18 cellular contexts compared by ENCODE assay signal in the genomic region with DNA sequence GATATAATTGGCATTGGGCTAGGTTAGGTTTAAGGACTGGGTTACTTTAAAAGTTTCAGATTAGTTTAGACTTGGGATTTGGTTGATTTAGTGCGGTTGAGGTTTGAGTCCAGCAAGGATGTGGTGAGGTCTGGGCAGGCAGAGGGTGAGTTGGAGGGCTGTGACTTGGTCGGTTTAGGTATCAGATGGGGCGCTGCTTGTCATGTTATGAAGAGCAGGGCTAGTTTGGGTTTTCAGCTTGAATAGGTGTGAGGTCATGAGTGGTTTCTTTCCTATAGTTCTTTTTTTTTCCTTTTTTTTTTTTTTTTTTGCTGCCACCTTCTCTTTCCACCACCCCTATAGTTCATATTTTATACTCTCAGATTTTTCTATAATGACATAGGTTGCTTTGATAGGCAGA. TPM values are rescaled to one million over a fixed set of nuclear protein-coding genes. Genes with fewer than 3 reads are reported as not detected.
DNase-seq lines count a peak whose midpoint lies in the region; ATAC-seq, FAIRE-seq and TF ChIP-seq lines count a peak whose summit lies in the region.
"Had no signal": no experiment of that assay in that cellular context is flagged by ENCODE, and none has a peak within 500 bp of the region (broad histone marks: within the 10 kb centered on the region; RNA-seq: fewer than 3 reads in every experiment).

No MANE protein-coding gene starts in this region.

- H3K4me1 Mint-ChIP-seq in activated B cell treated with CpG ODN at 0.5 μM for 24 hours (peaks cover 82% of the 10 kb centered on the region), naive B cell (peaks cover 80 to 83% (median 81%) of the 10 kb centered on the region in 3 donors)

- peaks cover 56% of the 10 kb centered on the region for H3K36me3 Mint-ChIP-seq in activated B cell treated with CpG ODN at 0.5 μM for 24 hours (ENCODE audit: low read depth)
- H3K36me3 Mint-ChIP-seq in naive B cell: peaks cover 0 to 18% of the 10 kb centered on the region in 2 donors

- peaks cover 3% of the 10 kb centered on the region for H3K36me3 ChIP-seq in suprapubic skin
- H3K36me3 ChIP-seq: left ventricle myocardium inferior, neutrophil had no signal

- TF ChIP-seq CTCF in A549 (IDR thresholded peaks at IDR 0.05) (no peak), activated B cell treated with CpG ODN at 0.5 μM for 24 hours (IDR thresholded peaks at IDR 0.05) (no peak), suprapubic skin (IDR thresholded peaks at IDR 0.05) (no peak)

- H3K4me1 ChIP-seq in A549 (peaks cover 81% of the 10 kb centered on the region), suprapubic skin (peaks cover 81% of the 10 kb centered on the region)

- no peak for TF ChIP-seq POLR2A in A549 (IDR thresholded peaks at IDR 0.05; ENCODE audit: low read length)
- TF ChIP-seq POLR2A in GM12892 (IDR thresholded peaks at IDR 0.05; ENCODE audit: low read depth, low read length): no peak
- no peak for TF ChIP-seq POLR2A in suprapubic skin (IDR thresholded peaks at IDR 0.05)

- TF ChIP-seq EP300 in A549 (IDR thresholded peaks at IDR 0.05) (no peak), suprapubic skin (IDR thresholded peaks at IDR 0.05) (no peak)

- peak overlapping the region; percentile 82 for H3K27ac Mint-ChIP-seq in activated B cell treated with CpG ODN at 0.5 μM for 24 hours
- peak overlapping the region; percentile 1 to 88 (median 82) for H3K27ac Mint-ChIP-seq in naive B cell
- H3K27ac Mint-ChIP-seq: activated naive CD4-positive, alpha-beta T cell treated with anti-CD3 and anti-CD28 coated beads for 36 hours had no signal

- H3K9me3 ChIP-seq in A549: no peaks in the 10 kb centered on the region
- no peaks in the 10 kb centered on the region for H3K9me3 ChIP-seq in suprapubic skin
- H3K9me3 ChIP-seq: left ventricle myocardium inferior, neutrophil had no signal

- DNase-seq in A549 (ENCODE audit: low read depth in 1 of 2, low spot score in 1 of 2) (no peak), GM12892 (ENCODE audit: insufficient read length) (no peak), activated B cell treated with CpG ODN at 0.5 μM for 24 hours (no peak), naive B cell (peak; percentile 37), NCI-H748 (lab: John Stamatoyannopoulos, UW; ENCODE audit: unreplicated experiment) (no peak), suprapubic skin (ENCODE audit: low spot score in 2 of 2) (no peak), NCI-H1694 (lab: John Stamatoyannopoulos, UW) (no peak)
- DNase-seq: activated CD4-positive, alpha-beta T cell treated with anti-CD3 and anti-CD28 coated beads, Interleukin-2, amount 50 U/mL, for 1 hour; activated naive CD4-positive, alpha-beta T cell treated with anti-CD3 and anti-CD28 coated beads for 36 hours; AML-193; caudate nucleus; DND-41; HCEC 1CT; hippocampal formation; left ventricle myocardium inferior had no signal

- peak overlapping the region; percentile 95 for H3K4me2 ChIP-seq in A549

- no peak for TF ChIP-seq RAD21 in A549 (conservative IDR thresholded peaks at IDR 0.05 in 1 of 2, IDR thresholded peaks at IDR 0.05 in 1 of 2)

- FAIRE-seq in A549 (lab: Jason Lieb, UNC) (no peak), GM12892 (lab: Jason Lieb, UNC) (peak; percentile 85)

- POLR2A ChIA-PET in A549 (lab: Yijun Ruan, JAX): interaction anchor here (9.3 kb wide), 1 partner anchor 14 kb away, joined by 172 read pairs; the partner anchor contains the start of gene POLD4
- POLR2A ChIA-PET in activated B cell treated with CpG ODN at 0.5 μM for 24 hours (lab: Charles Lee): interaction anchor here (0.6 to 26.4 kb wide), 10 partner anchors 7 to 238 kb away, joined by 3 to 1307 read pairs (median 6); partner anchors contain the start of genes CLCF1, POLD4, PTPRCAP and TBC1D10C

- H3K4me3 Mint-ChIP-seq in activated B cell treated with CpG ODN at 0.5 μM for 24 hours: peak overlapping the region; percentile 77
- peak overlapping the region; percentile 61 to 93 (median 75) for H3K4me3 Mint-ChIP-seq in naive B cell
- H3K4me3 Mint-ChIP-seq: activated naive CD4-positive, alpha-beta T cell treated with anti-CD3 and anti-CD28 coated beads for 36 hours had no signal

- intact Hi-C loops in activated B cell treated with CpG ODN at 0.5 μM for 24 hours (cut with micrococcal nuclease): no loop called here

- H3K27me3 Mint-ChIP-seq in activated B cell treated with CpG ODN at 0.5 μM for 24 hours (no peaks in the 10 kb centered on the region), naive B cell (no peaks in the 10 kb centered on the region)

- no peak overlapping the region for H3K4me3 ChIP-seq in A549
- H3K4me3 ChIP-seq in suprapubic skin: no peak overlapping the region
- H3K4me3 ChIP-seq: left ventricle myocardium inferior, smooth muscle cell had no signal

- WGBS in A549 (ENCODE audit: missing lambda C conversion rate): 81% methylated on average over 3 of the region's 3 CpGs
- WGBS in suprapubic skin: 81% methylated on average over 3 of the region's 3 CpGs

- H3K27me3 ChIP-seq in suprapubic skin: no peaks in the 10 kb centered on the region
- H3K27me3 ChIP-seq: neutrophil had no signal

- H3K27ac ChIP-seq in A549: peak overlapping the region; percentile 95 to 100; a peak in 5 of 6 replicates
- no peak overlapping the region for H3K27ac ChIP-seq in suprapubic skin
- H3K27ac ChIP-seq: left ventricle myocardium inferior, neutrophil had no signal

- H3K9me3 Mint-ChIP-seq in activated B cell treated with CpG ODN at 0.5 μM for 24 hours (no peaks in the 10 kb centered on the region), naive B cell (no peaks in the 10 kb centered on the region)
- H3K9me3 Mint-ChIP-seq: activated naive CD4-positive, alpha-beta T cell treated with anti-CD3 and anti-CD28 coated beads for 36 hours had no signal

- no peak for ATAC-seq in A549
- ATAC-seq in activated B cell treated with CpG ODN at 0.5 μM for 24 hours (ENCODE audit: low read depth): peak; percentile 7
- no peak for ATAC-seq in naive B cell (ENCODE audit: low read depth in 2 of 2)
- ATAC-seq in esophagus mucosa: no peak

- CTCF ChIA-PET in A549 (lab: Yijun Ruan, JAX): interaction anchor here (0.9 to 46.2 kb wide), 5 partner anchors 10 to 105 kb away, joined by 3 to 1913 read pairs (median 23); partner anchors contain the start of genes POLD4, PPP1CA, RAD9A and TBC1D10C
- CTCF ChIA-PET in activated B cell treated with CpG ODN at 0.5 μM for 24 hours (lab: Charles Lee): interaction anchor here (0.5 to 22.6 kb wide), 4 partner anchors 8 to 43 kb away, joined by 3 to 735 read pairs (median 38); partner anchors contain the start of gene POLD4

RNA-seq across cellular contexts. Expression of gene CLCF1, which starts 4.8 kb away (rescaled TPM):
- polyA plus RNA-seq in A549 (2011; rRNA removed) (23.9 and 25.8 TPM in 2 replicates), A549 (2017; fragmentation: RNase III; extraction: RNeasy Plus Mini Kit Qiagen cat#74134 plus additional on column Dnase treatment) (31.0 to 37.1 TPM (median 36.0 TPM) in 3 replicates), naive B cell (ENCODE audit: low read depth in 6 of 6) (10 to 100 TPM in 1 of 6 donors, 1 to 10 TPM in 5; 5.3 to 10.4 (median 7.7) TPM)
- polyA plus RNA-seq in A549 (2012; cell fraction: cytosol; rRNA removed): 75.7 and 103 TPM in 2 replicates
- 204 and 212 TPM in 2 replicates for polyA plus RNA-seq in A549 (2012; cell fraction: nucleus; rRNA removed)
- 14.6 and 17.5 TPM in 2 replicates for polyA minus RNA-seq in A549 (2011; rRNA and poly(A)+ RNA removed)
- 0.95 TPM for polyA plus RNA-seq in GM12892 (2012; ENCODE audit: missing spikeins)
- total RNA-seq in activated B cell treated with CpG ODN at 0.5 μM for 24 hours (28.2 and 30.7 TPM in 2 replicates), suprapubic skin (1 to 10 TPM; 2.7 to 5.5 (median 4.0) TPM), esophagus mucosa (1.6 TPM)
- total RNA-seq: activated naive CD4-positive, alpha-beta T cell treated with anti-CD3 and anti-CD28 coated beads for 36 hours had no signal

RNA-seq across cellular contexts. Expression of gene POLD4, which starts 15.3 kb away (rescaled TPM):
- 140 and 157 TPM in 2 replicates for polyA plus RNA-seq in A549 (2011; rRNA removed)
- 213 and 248 TPM in 2 replicates for polyA plus RNA-seq in A549 (2012; cell fraction: cytosol; rRNA removed)
- polyA plus RNA-seq in A549 (2012; cell fraction: nucleus; rRNA removed): 283 and 303 TPM in 2 replicates
- 131 to 159 TPM (median 148 TPM) in 3 replicates for polyA plus RNA-seq in A549 (2017; fragmentation: RNase III; extraction: RNeasy Plus Mini Kit Qiagen cat#74134 plus additional on column Dnase treatment)
- 45.2 and 61.1 TPM in 2 replicates for polyA minus RNA-seq in A549 (2011; rRNA and poly(A)+ RNA removed)
- polyA plus RNA-seq in GM12892 (2012; ENCODE audit: missing spikeins): 75.6 TPM
- 166 and 169 TPM in 2 replicates for total RNA-seq in activated B cell treated with CpG ODN at 0.5 μM for 24 hours
- 100 to 1,000 TPM; 340 to 535 (median 458) TPM for polyA plus RNA-seq in naive B cell (ENCODE audit: low read depth in 6 of 6)
- total RNA-seq in suprapubic skin: 10 to 100 TPM; 54.5 to 75.7 (median 65.0) TPM
- total RNA-seq in esophagus mucosa: 61.7 TPM

RNA-seq across cellular contexts. Expression of gene RAD9A, which starts 23.2 kb away (rescaled TPM):
- polyA plus RNA-seq in A549 (2011; rRNA removed) (19.0 and 19.6 TPM in 2 replicates), A549 (2017; fragmentation: RNase III; extraction: RNeasy Plus Mini Kit Qiagen cat#74134 plus additional on column Dnase treatment) (41.6 to 43.7 TPM (median 43.0 TPM) in 3 replicates), naive B cell (ENCODE audit: low read depth in 6 of 6) (10 to 100 TPM in 4 of 6 donors, 1 to 10 TPM in 2; 6.7 to 17.5 (median 11.0) TPM)
- polyA plus RNA-seq in A549 (2012; cell fraction: cytosol; rRNA removed): 56.6 and 74.8 TPM in 2 replicates
- 286 and 297 TPM in 2 replicates for polyA plus RNA-seq in A549 (2012; cell fraction: nucleus; rRNA removed)
- 12.8 and 14.6 TPM in 2 replicates for polyA minus RNA-seq in A549 (2011; rRNA and poly(A)+ RNA removed)
- 15.3 TPM for polyA plus RNA-seq in GM12892 (2012; ENCODE audit: missing spikeins)
- total RNA-seq in activated B cell treated with CpG ODN at 0.5 μM for 24 hours (30.4 and 35.2 TPM in 2 replicates), suprapubic skin (10 to 100 TPM; 24.1 to 86.9 (median 28.5) TPM), esophagus mucosa (15.3 TPM)

RNA-seq across cellular contexts. Expression of gene PPP1CA, which starts 33.0 kb away (rescaled TPM):
- polyA plus RNA-seq in A549 (2011; rRNA removed) (174 and 178 TPM in 2 replicates), A549 (2017; fragmentation: RNase III; extraction: RNeasy Plus Mini Kit Qiagen cat#74134 plus additional on column Dnase treatment) (200 to 208 TPM (median 205 TPM) in 3 replicates), naive B cell (ENCODE audit: low read depth in 6 of 6) (100 to 1,000 TPM; 492 to 795 (median 530) TPM)
- polyA plus RNA-seq in A549 (2012; cell fraction: cytosol; rRNA removed): 405 and 423 TPM in 2 replicates
- polyA plus RNA-seq in A549 (2012; cell fraction: nucleus; rRNA removed): 324 and 334 TPM in 2 replicates
- 239 and 243 TPM in 2 replicates for polyA minus RNA-seq in A549 (2011; rRNA and poly(A)+ RNA removed)
- 152 TPM for polyA plus RNA-seq in GM12892 (2012; ENCODE audit: missing spikeins)
- total RNA-seq in activated B cell treated with CpG ODN at 0.5 μM for 24 hours (349 and 354 TPM in 2 replicates), suprapubic skin (100 to 1,000 TPM in 3 of 4 donors, 10 to 100 TPM in 1; 75.6 to 158 (median 121) TPM), esophagus mucosa (188 TPM)

RNA-seq across cellular contexts. Expression of gene TBC1D10C, which starts 35.3 kb away (rescaled TPM):
- polyA plus RNA-seq in A549 (2011; rRNA removed) (not detected in 2 replicates), A549 (2017; fragmentation: RNase III; extraction: RNeasy Plus Mini Kit Qiagen cat#74134 plus additional on column Dnase treatment) (0.08 TPM in 1 of 3 replicates, not detected in the others), naive B cell (ENCODE audit: low read depth in 6 of 6) (100 to 1,000 TPM; 190 to 304 (median 239) TPM)
- 0.06 TPM in 1 of 2 replicates, not detected in the other for polyA plus RNA-seq in A549 (2012; cell fraction: cytosol; rRNA removed)
- 0.28 TPM in 1 of 2 replicates, not detected in the other for polyA plus RNA-seq in A549 (2012; cell fraction: nucleus; rRNA removed)
- polyA minus RNA-seq in A549 (2011; rRNA and poly(A)+ RNA removed): not detected in 2 replicates
- 17.3 TPM for polyA plus RNA-seq in GM12892 (2012; ENCODE audit: missing spikeins)
- total RNA-seq in activated B cell treated with CpG ODN at 0.5 μM for 24 hours (158 and 163 TPM in 2 replicates), suprapubic skin (under 1 TPM; 0.26 to 0.64 (median 0.52) TPM), esophagus mucosa (1.5 TPM)
- total RNA-seq: smooth muscle cell had no signal
- polyA plus RNA-seq: smooth muscle cell had no signal
